ENCODE assay signal across 1 cellular context in the genomic region with DNA sequence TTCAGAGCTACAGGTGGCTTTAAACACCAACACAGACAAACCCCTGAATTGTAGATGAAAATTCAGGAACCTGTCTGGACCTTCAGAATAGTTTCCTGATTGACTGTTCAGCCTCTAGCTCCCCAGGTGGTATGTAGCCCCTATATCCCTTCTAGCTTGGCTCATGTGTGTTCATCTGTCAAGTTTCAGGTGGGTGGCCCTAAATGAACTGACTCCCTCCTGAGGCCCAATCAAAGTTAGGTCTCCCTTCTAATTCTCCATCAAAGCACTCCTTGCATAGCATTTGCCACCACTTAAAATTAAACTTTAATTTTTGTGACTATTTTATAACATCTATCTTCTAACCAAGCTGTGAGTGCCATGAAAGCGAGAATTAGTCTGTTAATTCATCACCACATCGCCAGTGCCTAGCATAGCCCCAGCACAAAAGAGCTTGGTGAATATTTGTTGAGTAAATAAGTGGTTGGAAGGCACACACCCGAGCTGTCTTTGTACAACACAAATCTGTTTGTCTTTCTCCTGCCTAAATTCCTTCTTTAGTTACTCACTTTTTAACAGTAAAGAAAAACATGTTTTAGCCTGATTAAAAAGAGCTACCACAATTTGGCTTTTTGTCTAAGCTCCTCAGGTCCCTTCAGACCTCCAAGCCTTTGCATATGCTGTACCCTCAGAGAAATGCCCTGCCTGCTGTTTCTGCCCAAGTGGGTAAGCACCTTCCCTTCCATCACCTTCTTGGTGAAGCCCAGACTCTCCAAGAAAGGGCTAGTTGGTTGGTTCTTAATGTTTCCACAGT.
TF ChIP-seq lines count a peak whose summit lies in the region.

No MANE protein-coding gene starts in this region.

TF ChIP-seq in HepG2, 621 proteins besides CTCF, POLR2A, EP300 and RAD21 (continued from another document and continues in another):
- TF ChIP-seq, protein P1, sequence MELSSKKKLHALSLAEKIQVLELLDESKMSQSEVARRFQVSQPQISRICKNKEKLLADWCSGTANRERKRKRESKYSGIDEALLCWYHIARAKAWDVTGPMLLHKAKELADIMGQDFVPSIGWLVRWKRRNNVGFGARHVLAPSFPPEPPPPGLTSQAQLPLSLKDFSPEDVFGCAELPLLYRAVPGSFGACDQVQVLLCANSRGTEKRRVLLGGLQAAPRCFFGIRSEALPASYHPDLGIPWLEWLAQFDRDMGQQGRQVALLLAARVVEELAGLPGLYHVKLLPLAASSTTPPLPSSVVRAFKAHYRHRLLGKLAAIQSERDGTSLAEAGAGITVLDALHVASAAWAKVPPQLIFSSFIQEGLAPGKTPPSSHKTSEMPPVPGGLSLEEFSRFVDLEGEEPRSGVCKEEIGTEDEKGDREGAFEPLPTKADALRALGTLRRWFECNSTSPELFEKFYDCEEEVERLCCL (CRISPR knock-in tag; IDR thresholded peaks at IDR 0.05; ENCODE audit: borderline replicate concordance) = no peak
- no peak for TF ChIP-seq KLF12 (CRISPR knock-in tag; IDR thresholded peaks at IDR 0.05; ENCODE audit: borderline replicate concordance)
- TF ChIP-seq ZFP62 (CRISPR knock-in tag; IDR thresholded peaks at IDR 0.05) = no peak
- TF ChIP-seq MAF1 (CRISPR knock-in tag; IDR thresholded peaks at IDR 0.05; ENCODE audit: borderline replicate concordance) = no peak
- TF ChIP-seq KLF11 (CRISPR knock-in tag; IDR thresholded peaks at IDR 0.05) = no peak
- TF ChIP-seq, protein P2, sequence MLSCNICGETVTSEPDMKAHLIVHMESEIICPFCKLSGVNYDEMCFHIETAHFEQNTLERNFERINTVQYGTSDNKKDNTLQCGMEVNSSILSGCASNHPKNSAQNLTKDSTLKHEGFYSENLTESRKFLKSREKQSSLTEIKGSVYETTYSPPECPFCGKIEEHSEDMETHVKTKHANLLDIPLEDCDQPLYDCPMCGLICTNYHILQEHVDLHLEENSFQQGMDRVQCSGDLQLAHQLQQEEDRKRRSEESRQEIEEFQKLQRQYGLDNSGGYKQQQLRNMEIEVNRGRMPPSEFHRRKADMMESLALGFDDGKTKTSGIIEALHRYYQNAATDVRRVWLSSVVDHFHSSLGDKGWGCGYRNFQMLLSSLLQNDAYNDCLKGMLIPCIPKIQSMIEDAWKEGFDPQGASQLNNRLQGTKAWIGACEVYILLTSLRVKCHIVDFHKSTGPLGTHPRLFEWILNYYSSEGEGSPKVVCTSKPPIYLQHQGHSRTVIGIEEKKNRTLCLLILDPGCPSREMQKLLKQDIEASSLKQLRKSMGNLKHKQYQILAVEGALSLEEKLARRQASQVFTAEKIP (CRISPR knock-in tag; IDR thresholded peaks at IDR 0.05; ENCODE audit: borderline replicate concordance) = no peak
- TF ChIP-seq, protein P3, sequence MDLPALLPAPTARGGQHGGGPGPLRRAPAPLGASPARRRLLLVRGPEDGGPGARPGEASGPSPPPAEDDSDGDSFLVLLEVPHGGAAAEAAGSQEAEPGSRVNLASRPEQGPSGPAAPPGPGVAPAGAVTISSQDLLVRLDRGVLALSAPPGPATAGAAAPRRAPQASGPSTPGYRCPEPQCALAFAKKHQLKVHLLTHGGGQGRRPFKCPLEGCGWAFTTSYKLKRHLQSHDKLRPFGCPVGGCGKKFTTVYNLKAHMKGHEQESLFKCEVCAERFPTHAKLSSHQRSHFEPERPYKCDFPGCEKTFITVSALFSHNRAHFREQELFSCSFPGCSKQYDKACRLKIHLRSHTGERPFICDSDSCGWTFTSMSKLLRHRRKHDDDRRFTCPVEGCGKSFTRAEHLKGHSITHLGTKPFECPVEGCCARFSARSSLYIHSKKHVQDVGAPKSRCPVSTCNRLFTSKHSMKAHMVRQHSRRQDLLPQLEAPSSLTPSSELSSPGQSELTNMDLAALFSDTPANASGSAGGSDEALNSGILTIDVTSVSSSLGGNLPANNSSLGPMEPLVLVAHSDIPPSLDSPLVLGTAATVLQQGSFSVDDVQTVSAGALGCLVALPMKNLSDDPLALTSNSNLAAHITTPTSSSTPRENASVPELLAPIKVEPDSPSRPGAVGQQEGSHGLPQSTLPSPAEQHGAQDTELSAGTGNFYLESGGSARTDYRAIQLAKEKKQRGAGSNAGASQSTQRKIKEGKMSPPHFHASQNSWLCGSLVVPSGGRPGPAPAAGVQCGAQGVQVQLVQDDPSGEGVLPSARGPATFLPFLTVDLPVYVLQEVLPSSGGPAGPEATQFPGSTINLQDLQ (CRISPR knock-in tag; IDR thresholded peaks at IDR 0.05) = no peak
- no peak for TF ChIP-seq FOXK2 (IDR thresholded peaks at IDR 0.05)
- TF ChIP-seq, protein P4, sequence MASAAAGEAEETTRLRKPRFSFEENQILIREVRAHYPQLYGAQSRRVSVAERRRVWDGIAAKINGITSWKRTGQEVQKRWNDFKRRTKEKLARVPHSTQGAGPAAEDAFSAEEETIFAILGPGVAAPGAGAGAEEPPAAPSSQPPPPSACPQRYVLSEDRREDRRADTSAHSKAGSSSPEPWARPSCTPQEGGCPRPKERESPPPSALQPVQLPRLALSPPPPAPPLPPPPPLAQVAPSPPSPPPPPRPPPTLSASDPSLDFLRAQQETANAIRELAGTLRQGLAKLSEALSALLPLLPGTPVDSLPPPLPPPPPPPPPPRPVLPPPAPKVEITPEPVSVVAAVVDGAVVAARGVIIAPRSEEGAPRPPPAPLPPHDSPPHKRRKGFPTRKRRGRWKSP (CRISPR knock-in tag; IDR thresholded peaks at IDR 0.05) = 0 out of 2 replicates have a peak, but pooled peaks have one; percentile 20
- TF ChIP-seq TEAD3 (CRISPR knock-in tag; optimal IDR thresholded peaks at IDR 0.05; ENCODE audit: borderline replicate concordance) = peak; percentile 76
- TF ChIP-seq ZFP90 (CRISPR knock-in tag; IDR thresholded peaks at IDR 0.05; ENCODE audit: borderline replicate concordance) = no peak
- TF ChIP-seq, protein P5, sequence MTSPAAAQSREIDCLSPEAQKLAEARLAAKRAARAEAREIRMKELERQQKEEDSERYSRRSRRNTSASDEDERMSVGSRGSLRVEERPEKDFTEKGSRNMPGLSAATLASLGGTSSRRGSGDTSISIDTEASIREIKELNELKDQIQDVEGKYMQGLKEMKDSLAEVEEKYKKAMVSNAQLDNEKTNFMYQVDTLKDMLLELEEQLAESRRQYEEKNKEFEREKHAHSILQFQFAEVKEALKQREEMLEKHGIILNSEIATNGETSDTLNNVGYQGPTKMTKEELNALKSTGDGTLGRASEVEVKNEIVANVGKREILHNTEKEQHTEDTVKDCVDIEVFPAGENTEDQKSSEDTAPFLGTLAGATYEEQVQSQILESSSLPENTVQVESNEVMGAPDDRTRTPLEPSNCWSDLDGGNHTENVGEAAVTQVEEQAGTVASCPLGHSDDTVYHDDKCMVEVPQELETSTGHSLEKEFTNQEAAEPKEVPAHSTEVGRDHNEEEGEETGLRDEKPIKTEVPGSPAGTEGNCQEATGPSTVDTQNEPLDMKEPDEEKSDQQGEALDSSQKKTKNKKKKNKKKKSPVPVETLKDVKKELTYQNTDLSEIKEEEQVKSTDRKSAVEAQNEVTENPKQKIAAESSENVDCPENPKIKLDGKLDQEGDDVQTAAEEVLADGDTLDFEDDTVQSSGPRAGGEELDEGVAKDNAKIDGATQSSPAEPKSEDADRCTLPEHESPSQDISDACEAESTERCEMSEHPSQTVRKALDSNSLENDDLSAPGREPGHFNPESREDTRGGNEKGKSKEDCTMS (CRISPR knock-in tag; conservative IDR thresholded peaks at IDR 0.05) = no peak
- TF ChIP-seq DMAP1 (CRISPR knock-in tag; IDR thresholded peaks at IDR 0.05) = no peak
- TF ChIP-seq ZNF367 (CRISPR knock-in tag; IDR thresholded peaks at IDR 0.05; ENCODE audit: borderline replicate concordance) = no peak
- no peak for TF ChIP-seq PRMT3 (CRISPR knock-in tag; IDR thresholded peaks at IDR 0.05; ENCODE audit: borderline replicate concordance, low read depth)
- TF ChIP-seq MIER3 (CRISPR knock-in tag; IDR thresholded peaks at IDR 0.05; ENCODE audit: borderline replicate concordance) = no peak
- TF ChIP-seq, protein P6, sequence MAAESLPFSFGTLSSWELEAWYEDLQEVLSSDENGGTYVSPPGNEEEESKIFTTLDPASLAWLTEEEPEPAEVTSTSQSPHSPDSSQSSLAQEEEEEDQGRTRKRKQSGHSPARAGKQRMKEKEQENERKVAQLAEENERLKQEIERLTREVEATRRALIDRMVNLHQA (CRISPR knock-in tag; IDR thresholded peaks at IDR 0.05) = no peak
- TF ChIP-seq ZNF724P (CRISPR knock-in tag; IDR thresholded peaks at IDR 0.05; ENCODE audit: borderline replicate concordance) = no peak
- no peak for TF ChIP-seq DNMT3B (CRISPR knock-in tag; conservative IDR thresholded peaks at IDR 0.05)
- peak; percentile 19; the same call in 1 of the 2 replicates for TF ChIP-seq FOSL1 (CRISPR knock-in tag; IDR thresholded peaks at IDR 0.05; ENCODE audit: borderline replicate concordance)
- peak; percentile 51 for TF ChIP-seq BHLHE40 (IDR thresholded peaks at IDR 0.05; ENCODE audit: low read length)
- TF ChIP-seq IRX3 (CRISPR knock-in tag; IDR thresholded peaks at IDR 0.05; ENCODE audit: borderline replicate concordance, low read depth) = no peak
- TF ChIP-seq REXO4 (CRISPR knock-in tag; IDR thresholded peaks at IDR 0.05; ENCODE audit: borderline replicate concordance) = no peak
- TF ChIP-seq MATR3 (CRISPR knock-in tag; IDR thresholded peaks at IDR 0.05) = no peak
- TF ChIP-seq TBP (CRISPR knock-in tag; IDR thresholded peaks at IDR 0.05) = no peak
- TF ChIP-seq FOSL2 (CRISPR knock-in tag; IDR thresholded peaks at IDR 0.05) = peak; percentile 88
- no peak for TF ChIP-seq STAG1 (CRISPR knock-in tag; IDR thresholded peaks at IDR 0.05)
- TF ChIP-seq ZNF430 (CRISPR knock-in tag; IDR thresholded peaks at IDR 0.05) = no peak
- TF ChIP-seq CREB1 (IDR thresholded peaks at IDR 0.05) = no peak
- TF ChIP-seq CREB1 (CRISPR knock-in tag; IDR thresholded peaks at IDR 0.05) = peak; percentile 36; the same call in 1 of the 2 replicates
- TF ChIP-seq THYN1 (CRISPR knock-in tag; IDR thresholded peaks at IDR 0.05; ENCODE audit: borderline replicate concordance, low read depth) = no peak
- TF ChIP-seq, protein P7, sequence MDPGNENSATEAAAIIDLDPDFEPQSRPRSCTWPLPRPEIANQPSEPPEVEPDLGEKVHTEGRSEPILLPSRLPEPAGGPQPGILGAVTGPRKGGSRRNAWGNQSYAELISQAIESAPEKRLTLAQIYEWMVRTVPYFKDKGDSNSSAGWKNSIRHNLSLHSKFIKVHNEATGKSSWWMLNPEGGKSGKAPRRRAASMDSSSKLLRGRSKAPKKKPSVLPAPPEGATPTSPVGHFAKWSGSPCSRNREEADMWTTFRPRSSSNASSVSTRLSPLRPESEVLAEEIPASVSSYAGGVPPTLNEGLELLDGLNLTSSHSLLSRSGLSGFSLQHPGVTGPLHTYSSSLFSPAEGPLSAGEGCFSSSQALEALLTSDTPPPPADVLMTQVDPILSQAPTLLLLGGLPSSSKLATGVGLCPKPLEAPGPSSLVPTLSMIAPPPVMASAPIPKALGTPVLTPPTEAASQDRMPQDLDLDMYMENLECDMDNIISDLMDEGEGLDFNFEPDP (CRISPR knock-in tag; conservative IDR thresholded peaks at IDR 0.05) = no peak
- no peak for TF ChIP-seq FOXC1 (CRISPR knock-in tag; IDR thresholded peaks at IDR 0.05; ENCODE audit: borderline replicate concordance)
- TF ChIP-seq, protein P8, sequence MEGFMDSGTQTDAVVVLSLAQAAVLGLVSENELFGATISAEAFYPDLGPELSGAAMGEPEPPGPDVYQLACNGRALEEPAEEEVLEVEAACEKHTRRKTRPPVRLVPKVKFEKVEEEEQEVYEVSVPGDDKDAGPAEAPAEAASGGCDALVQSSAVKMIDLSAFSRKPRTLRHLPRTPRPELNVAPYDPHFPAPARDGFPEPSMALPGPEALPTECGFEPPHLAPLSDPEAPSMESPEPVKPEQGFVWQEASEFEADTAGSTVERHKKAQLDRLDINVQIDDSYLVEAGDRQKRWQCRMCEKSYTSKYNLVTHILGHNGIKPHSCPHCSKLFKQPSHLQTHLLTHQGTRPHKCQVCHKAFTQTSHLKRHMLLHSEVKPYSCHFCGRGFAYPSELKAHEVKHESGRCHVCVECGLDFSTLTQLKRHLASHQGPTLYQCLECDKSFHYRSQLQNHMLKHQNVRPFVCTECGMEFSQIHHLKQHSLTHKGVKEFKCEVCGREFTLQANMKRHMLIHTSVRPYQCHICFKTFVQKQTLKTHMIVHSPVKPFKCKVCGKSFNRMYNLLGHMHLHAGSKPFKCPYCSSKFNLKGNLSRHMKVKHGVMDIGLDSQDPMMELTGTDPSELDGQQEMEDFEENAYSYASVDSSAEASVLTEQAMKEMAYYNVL (CRISPR knock-in tag; IDR thresholded peaks at IDR 0.05; ENCODE audit: borderline replicate concordance) = peak; percentile 62; the same call in 1 of the 2 replicates
- no peak for TF ChIP-seq PPARG (CRISPR knock-in tag; conservative IDR thresholded peaks at IDR 0.05)
- peak; percentile 93 for TF ChIP-seq FOXA3 (CRISPR knock-in tag; IDR thresholded peaks at IDR 0.05)
- TF ChIP-seq, protein P9, sequence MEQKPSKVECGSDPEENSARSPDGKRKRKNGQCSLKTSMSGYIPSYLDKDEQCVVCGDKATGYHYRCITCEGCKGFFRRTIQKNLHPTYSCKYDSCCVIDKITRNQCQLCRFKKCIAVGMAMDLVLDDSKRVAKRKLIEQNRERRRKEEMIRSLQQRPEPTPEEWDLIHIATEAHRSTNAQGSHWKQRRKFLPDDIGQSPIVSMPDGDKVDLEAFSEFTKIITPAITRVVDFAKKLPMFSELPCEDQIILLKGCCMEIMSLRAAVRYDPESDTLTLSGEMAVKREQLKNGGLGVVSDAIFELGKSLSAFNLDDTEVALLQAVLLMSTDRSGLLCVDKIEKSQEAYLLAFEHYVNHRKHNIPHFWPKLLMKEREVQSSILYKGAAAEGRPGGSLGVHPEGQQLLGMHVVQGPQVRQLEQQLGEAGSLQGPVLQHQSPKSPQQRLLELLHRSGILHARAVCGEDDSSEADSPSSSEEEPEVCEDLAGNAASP (CRISPR knock-in tag; IDR thresholded peaks at IDR 0.05; ENCODE audit: borderline replicate concordance) = 0 out of 2 replicates have a peak, but pooled peaks have one; percentile 23
- TF ChIP-seq HDAC6 (IDR thresholded peaks at IDR 0.05; ENCODE audit: low read depth, low read length) = no peak
- TF ChIP-seq ZNF569 (CRISPR knock-in tag; IDR thresholded peaks at IDR 0.05; ENCODE audit: borderline replicate concordance) = no peak
- TF ChIP-seq, protein P10, sequence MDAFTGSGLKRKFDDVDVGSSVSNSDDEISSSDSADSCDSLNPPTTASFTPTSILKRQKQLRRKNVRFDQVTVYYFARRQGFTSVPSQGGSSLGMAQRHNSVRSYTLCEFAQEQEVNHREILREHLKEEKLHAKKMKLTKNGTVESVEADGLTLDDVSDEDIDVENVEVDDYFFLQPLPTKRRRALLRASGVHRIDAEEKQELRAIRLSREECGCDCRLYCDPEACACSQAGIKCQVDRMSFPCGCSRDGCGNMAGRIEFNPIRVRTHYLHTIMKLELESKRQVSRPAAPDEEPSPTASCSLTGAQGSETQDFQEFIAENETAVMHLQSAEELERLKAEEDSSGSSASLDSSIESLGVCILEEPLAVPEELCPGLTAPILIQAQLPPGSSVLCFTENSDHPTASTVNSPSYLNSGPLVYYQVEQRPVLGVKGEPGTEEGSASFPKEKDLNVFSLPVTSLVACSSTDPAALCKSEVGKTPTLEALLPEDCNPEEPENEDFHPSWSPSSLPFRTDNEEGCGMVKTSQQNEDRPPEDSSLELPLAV (CRISPR knock-in tag; conservative IDR thresholded peaks at IDR 0.05; ENCODE audit: low read depth) = no peak
- no peak for TF ChIP-seq FIP1L1 (IDR thresholded peaks at IDR 0.05; ENCODE audit: borderline replicate concordance, insufficient read depth, low read depth, low read length)
- TF ChIP-seq, protein P11, sequence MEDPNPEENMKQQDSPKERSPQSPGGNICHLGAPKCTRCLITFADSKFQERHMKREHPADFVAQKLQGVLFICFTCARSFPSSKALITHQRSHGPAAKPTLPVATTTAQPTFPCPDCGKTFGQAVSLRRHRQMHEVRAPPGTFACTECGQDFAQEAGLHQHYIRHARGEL (CRISPR knock-in tag; IDR thresholded peaks at IDR 0.05) = no peak
- TF ChIP-seq, protein P12, sequence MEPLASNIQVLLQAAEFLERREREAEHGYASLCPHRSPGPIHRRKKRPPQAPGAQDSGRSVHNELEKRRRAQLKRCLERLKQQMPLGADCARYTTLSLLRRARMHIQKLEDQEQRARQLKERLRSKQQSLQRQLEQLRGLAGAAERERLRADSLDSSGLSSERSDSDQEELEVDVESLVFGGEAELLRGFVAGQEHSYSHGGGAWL (CRISPR knock-in tag; IDR thresholded peaks at IDR 0.05) = no peak
